ENCODE assay signal across 14 cellular contexts in the genomic region with DNA sequence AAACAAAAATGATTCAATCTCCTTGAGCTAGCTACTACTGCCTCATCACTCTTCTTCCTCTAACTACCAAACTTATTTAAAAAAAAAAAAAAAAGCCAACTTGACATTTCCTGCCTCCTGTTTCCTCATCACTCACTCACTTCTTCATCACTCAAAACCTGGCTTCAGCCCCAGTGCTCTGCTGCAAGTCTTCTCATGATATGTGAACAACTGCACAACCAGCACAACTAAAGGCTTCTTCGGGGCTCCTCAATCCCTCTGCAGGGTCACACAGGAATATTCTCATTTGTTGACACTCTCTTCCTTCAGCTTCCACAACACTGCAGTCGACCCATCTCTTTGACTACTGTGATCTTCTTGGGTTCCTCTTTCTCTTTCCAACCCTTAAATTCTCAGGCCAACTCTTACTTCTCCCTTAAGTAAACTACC. TPM values are rescaled to one million over a fixed set of nuclear protein-coding genes. Genes with fewer than 3 reads are reported as not detected.
DNase-seq lines count a peak whose midpoint lies in the region; ATAC-seq and TF ChIP-seq lines count a peak whose summit lies in the region.
"Had no signal": no experiment of that assay in that cellular context is flagged by ENCODE, and none has a peak within 500 bp of the region (broad histone marks: within the 10 kb centered on the region; RNA-seq: fewer than 3 reads in every experiment).

No MANE protein-coding gene starts in this region.

- POLR2A ChIA-PET in activated CD8-positive, alpha-beta T cell treated with anti-CD3 and anti-CD28 coated beads for 36 hours (lab: Charles Lee): interaction anchor here (0.8 to 2.8 kb wide), 5 partner anchors 8 to 161 kb away, joined by 3 to 10 read pairs (median 4); a partner anchor contains a TSS
- POLR2A ChIA-PET in activated CD8-positive, alpha-beta T cell treated with anti-CD3 and anti-CD28 coated beads, Interleukin-2, amount 10 ng/mL, durations not matched to agents 7 days and 5 days (lab: Charles Lee): interaction anchor here (0.6 to 1.6 kb wide), 2 partner anchors 44 to 1991 kb away, joined by 5 to 6 read pairs; a partner anchor contains a TSS

- no peak overlapping the region for H3K4me3 Mint-ChIP-seq in activated CD8-positive, alpha-beta T cell treated with anti-CD3 and anti-CD28 coated beads for 36 hours
- H3K4me3 Mint-ChIP-seq in activated CD8-positive, alpha-beta T cell treated with anti-CD3 and anti-CD28 coated beads, Interleukin-2, amount 10 ng/mL, durations not matched to agents 7 days and 5 days: no peak overlapping the region
- H3K4me3 Mint-ChIP-seq: activated CD4-positive, alpha-beta memory T cell treated with anti-CD3 and anti-CD28 coated beads for 36 hours; IgD-negative memory B cell; neural progenitor cell had no signal

- no peak overlapping the region for H3K9ac ChIP-seq in parathyroid adenoma
- H3K9ac ChIP-seq: neural progenitor cell had no signal

- H3K9me3 ChIP-seq in parathyroid adenoma (ENCODE audit: control insufficient read depth, low read length): no peaks in the 10 kb centered on the region

- H3K4me3 ChIP-seq in NB4 (ENCODE audit: low read depth, low read length): peak overlapping the region; percentile 10
- no peak overlapping the region for H3K4me3 ChIP-seq in epithelial cell of esophagus (ENCODE audit: low read length)
- no peak overlapping the region for H3K4me3 ChIP-seq in parathyroid adenoma (ENCODE audit: low read depth, low read length)
- H3K4me3 ChIP-seq: neural progenitor cell, SK-N-MC had no signal

- H2AFZ ChIP-seq in parathyroid adenoma: no peak overlapping the region
- H2AFZ ChIP-seq: neural progenitor cell had no signal

- H3K36me3 ChIP-seq in parathyroid adenoma (ENCODE audit: control insufficient read depth, insufficient read depth, low read length): no peaks in the 10 kb centered on the region

- H3K27me3 Mint-ChIP-seq in activated CD8-positive, alpha-beta T cell treated with anti-CD3 and anti-CD28 coated beads for 36 hours: no peaks in the 10 kb centered on the region
- no peaks in the 10 kb centered on the region for H3K27me3 Mint-ChIP-seq in activated CD8-positive, alpha-beta T cell treated with anti-CD3 and anti-CD28 coated beads, Interleukin-2, amount 10 ng/mL, durations not matched to agents 7 days and 5 days (ENCODE audit: low read depth)
- H3K27me3 Mint-ChIP-seq: activated CD4-positive, alpha-beta memory T cell treated with anti-CD3 and anti-CD28 coated beads for 36 hours; IgD-negative memory B cell had no signal

- H3K9me3 Mint-ChIP-seq in activated CD8-positive, alpha-beta T cell treated with anti-CD3 and anti-CD28 coated beads for 36 hours: no peaks in the 10 kb centered on the region
- H3K9me3 Mint-ChIP-seq in activated CD8-positive, alpha-beta T cell treated with anti-CD3 and anti-CD28 coated beads, Interleukin-2, amount 10 ng/mL, durations not matched to agents 7 days and 5 days (ENCODE audit: insufficient read depth): no peaks in the 10 kb centered on the region
- H3K9me3 Mint-ChIP-seq: activated CD4-positive, alpha-beta memory T cell treated with anti-CD3 and anti-CD28 coated beads for 36 hours; IgD-negative memory B cell; neural progenitor cell had no signal

- H3K79me2 ChIP-seq in parathyroid adenoma: peaks cover 15% of the 10 kb centered on the region

- H3K27ac ChIP-seq in parathyroid adenoma: peak overlapping the region; percentile 36
- H3K27ac ChIP-seq: neural progenitor cell, SK-N-MC had no signal

- H3K27me3 ChIP-seq in parathyroid adenoma (ENCODE audit: control insufficient read depth, insufficient read depth, low read length): no peaks in the 10 kb centered on the region
- H3K27me3 ChIP-seq: neural progenitor cell had no signal

- no peak for DNase-seq in activated CD8-positive, alpha-beta T cell treated with anti-CD3 and anti-CD28 coated beads for 36 hours
- DNase-seq in activated CD8-positive, alpha-beta T cell treated with anti-CD3 and anti-CD28 coated beads, Interleukin-2, amount 10 ng/mL, durations not matched to agents 7 days and 5 days: no peak
- DNase-seq in NB4 (ENCODE audit: low read depth) (peak; percentile 64), epithelial cell of esophagus (ENCODE audit: low read depth) (peak; percentile 63), NCI-H2171 (lab: John Stamatoyannopoulos, UW) (no peak)
- no peak for DNase-seq in central memory CD4-positive, alpha-beta T cell
- no peak for DNase-seq in stimulated activated CD4-positive, alpha-beta T cell treated with anti-CD3 and anti-CD28 coated beads, Interleukin-15, amount 100 ng/mL, for 24 hours
- DNase-seq: activated CD4-positive, alpha-beta memory T cell treated with anti-CD3 and anti-CD28 coated beads for 36 hours; NCI-H446; stimulated activated naive CD8-positive, alpha-beta T cell treated with anti-CD3 and anti-CD28 coated beads, Interleukin-15, Interleukin-2, amounts not matched to agents 100 U/mL and 50 U/mL, for 24 hours had no signal

- ATAC-seq in activated CD8-positive, alpha-beta T cell treated with anti-CD3 and anti-CD28 coated beads for 36 hours: peak; percentile 47
- ATAC-seq in activated CD8-positive, alpha-beta T cell treated with anti-CD3 and anti-CD28 coated beads, Interleukin-2, amount 10 ng/mL, durations not matched to agents 7 days and 5 days: no peak
- ATAC-seq: stimulated activated naive CD8-positive, alpha-beta T cell treated with anti-CD3 and anti-CD28 coated beads, Interleukin-15, Interleukin-2, amounts not matched to agents 100 U/mL and 50 U/mL, for 24 hours had no signal

- no peak for TF ChIP-seq POLR2A in NB4 (IDR thresholded peaks at IDR 0.05; ENCODE audit: extremely low read depth, insufficient read length)

- no peak overlapping the region for H3K27ac Mint-ChIP-seq in activated CD8-positive, alpha-beta T cell treated with anti-CD3 and anti-CD28 coated beads for 36 hours
- no peak overlapping the region for H3K27ac Mint-ChIP-seq in activated CD8-positive, alpha-beta T cell treated with anti-CD3 and anti-CD28 coated beads, Interleukin-2, amount 10 ng/mL, durations not matched to agents 7 days and 5 days
- H3K27ac Mint-ChIP-seq: activated CD4-positive, alpha-beta memory T cell treated with anti-CD3 and anti-CD28 coated beads for 36 hours; IgD-negative memory B cell; neural progenitor cell had no signal

- CTCF ChIA-PET in activated CD8-positive, alpha-beta T cell treated with anti-CD3 and anti-CD28 coated beads for 36 hours (lab: Charles Lee): interaction anchor here (1.2 to 3.5 kb wide), 2 partner anchors 9 to 160 kb away, joined by 3 to 58 read pairs; a partner anchor contains a TSS
- CTCF ChIA-PET in activated CD8-positive, alpha-beta T cell treated with anti-CD3 and anti-CD28 coated beads, Interleukin-2, amount 10 ng/mL, durations not matched to agents 7 days and 5 days (lab: Charles Lee): interaction anchor here (0.7 to 3.3 kb wide), 7 partner anchors 8 to 984 kb away, joined by 3 to 51 read pairs (median 4); a partner anchor contains a TSS

- TF ChIP-seq CTCF in activated CD8-positive, alpha-beta T cell treated with anti-CD3 and anti-CD28 coated beads for 36 hours (IDR thresholded peaks at IDR 0.05): no peak
- TF ChIP-seq CTCF in NB4 (IDR thresholded peaks at IDR 0.05; ENCODE audit: low read depth, low read length): no peak
- TF ChIP-seq CTCF in epithelial cell of esophagus (IDR thresholded peaks at IDR 0.05; ENCODE audit: insufficient read depth, low read depth, low read length, missing control alignments): no peak
- no peak for TF ChIP-seq CTCF in parathyroid adenoma (IDR thresholded peaks at IDR 0.05)

- intact Hi-C loops in activated CD8-positive, alpha-beta T cell treated with anti-CD3 and anti-CD28 coated beads for 36 hours (cut with micrococcal nuclease): loop anchor here (5.0 kb wide), 1 partner anchor 159 kb away; a partner anchor contains a TSS

- H3K4me2 ChIP-seq in parathyroid adenoma (ENCODE audit: low read length): no peak overlapping the region
- H3K4me2 ChIP-seq: neural progenitor cell had no signal

- H3K4me1 ChIP-seq in parathyroid adenoma: peaks cover 6% of the 10 kb centered on the region
- H3K4me1 ChIP-seq: neural progenitor cell had no signal

- peaks cover 38% of the 10 kb centered on the region for H3K4me1 Mint-ChIP-seq in activated CD8-positive, alpha-beta T cell treated with anti-CD3 and anti-CD28 coated beads for 36 hours (ENCODE audit: low read depth)
- H3K4me1 Mint-ChIP-seq in activated CD8-positive, alpha-beta T cell treated with anti-CD3 and anti-CD28 coated beads, Interleukin-2, amount 10 ng/mL, durations not matched to agents 7 days and 5 days (ENCODE audit: low read depth): peaks cover 31% of the 10 kb centered on the region

- peaks cover 23% of the 10 kb centered on the region for H3K36me3 Mint-ChIP-seq in activated CD8-positive, alpha-beta T cell treated with anti-CD3 and anti-CD28 coated beads for 36 hours (ENCODE audit: low read depth)
- H3K36me3 Mint-ChIP-seq in activated CD8-positive, alpha-beta T cell treated with anti-CD3 and anti-CD28 coated beads, Interleukin-2, amount 10 ng/mL, durations not matched to agents 7 days and 5 days (ENCODE audit: low read depth): peaks cover 33% of the 10 kb centered on the region
- H3K36me3 Mint-ChIP-seq: IgD-negative memory B cell had no signal

RNA-seq across cellular contexts. Expression of a gene that starts 7.6 kb away (rescaled TPM):
- total RNA-seq in activated CD8-positive, alpha-beta T cell treated with anti-CD3 and anti-CD28 coated beads for 36 hours: 10 to 100 TPM; 17.7 to 21.3 TPM
- 10 to 100 TPM; 22.4 to 27.7 TPM for total RNA-seq in activated CD8-positive, alpha-beta T cell treated with anti-CD3 and anti-CD28 coated beads, Interleukin-2, amount 10 ng/mL, durations not matched to agents 7 days and 5 days

RNA-seq across cellular contexts. Expression of a gene that starts 43.8 kb away (rescaled TPM):
- total RNA-seq in activated CD8-positive, alpha-beta T cell treated with anti-CD3 and anti-CD28 coated beads for 36 hours: 10 to 100 TPM; 36.2 to 37.1 TPM
- 10 to 100 TPM; 17.1 to 17.3 TPM for total RNA-seq in activated CD8-positive, alpha-beta T cell treated with anti-CD3 and anti-CD28 coated beads, Interleukin-2, amount 10 ng/mL, durations not matched to agents 7 days and 5 days

RNA-seq across cellular contexts. Expression of a gene that starts 44.2 kb away (rescaled TPM):
- 10 to 100 TPM; 17.4 to 17.9 TPM for total RNA-seq in activated CD8-positive, alpha-beta T cell treated with anti-CD3 and anti-CD28 coated beads for 36 hours
- 10 to 100 TPM; 19.1 to 22.2 TPM for total RNA-seq in activated CD8-positive, alpha-beta T cell treated with anti-CD3 and anti-CD28 coated beads, Interleukin-2, amount 10 ng/mL, durations not matched to agents 7 days and 5 days

RNA-seq across cellular contexts. Expression of a gene that starts 58.1 kb away (rescaled TPM):
- 1 to 10 TPM; 1.2 to 1.4 TPM for total RNA-seq in activated CD8-positive, alpha-beta T cell treated with anti-CD3 and anti-CD28 coated beads for 36 hours
- 1 to 10 TPM; 1.2 to 2.5 TPM for total RNA-seq in activated CD8-positive, alpha-beta T cell treated with anti-CD3 and anti-CD28 coated beads, Interleukin-2, amount 10 ng/mL, durations not matched to agents 7 days and 5 days

Comparison
In these comparisons a context has a peak if more than half of its experiments do, and no peak if none do; other contexts are left out.
1. DNase-seq: peak in NB4 (single experiment) and epithelial cell of esophagus (single experiment); none in activated CD8-positive, alpha-beta T cell treated with anti-CD3 and anti-CD28 coated beads for 36 hours (single experiment), activated CD8-positive, alpha-beta T cell treated with anti-CD3 and anti-CD28 coated beads, Interleukin-2, amount 10 ng/mL, durations not matched to agents 7 days and 5 days (single experiment), central memory CD4-positive, alpha-beta T cell (single experiment), NCI-H2171 (single experiment) and stimulated activated CD4-positive, alpha-beta T cell treated with anti-CD3 and anti-CD28 coated beads, Interleukin-15, amount 100 ng/mL, for 24 hours (single experiment).